Comparison of ENCODE assay signal across 18 cellular contexts in the genomic region with DNA sequence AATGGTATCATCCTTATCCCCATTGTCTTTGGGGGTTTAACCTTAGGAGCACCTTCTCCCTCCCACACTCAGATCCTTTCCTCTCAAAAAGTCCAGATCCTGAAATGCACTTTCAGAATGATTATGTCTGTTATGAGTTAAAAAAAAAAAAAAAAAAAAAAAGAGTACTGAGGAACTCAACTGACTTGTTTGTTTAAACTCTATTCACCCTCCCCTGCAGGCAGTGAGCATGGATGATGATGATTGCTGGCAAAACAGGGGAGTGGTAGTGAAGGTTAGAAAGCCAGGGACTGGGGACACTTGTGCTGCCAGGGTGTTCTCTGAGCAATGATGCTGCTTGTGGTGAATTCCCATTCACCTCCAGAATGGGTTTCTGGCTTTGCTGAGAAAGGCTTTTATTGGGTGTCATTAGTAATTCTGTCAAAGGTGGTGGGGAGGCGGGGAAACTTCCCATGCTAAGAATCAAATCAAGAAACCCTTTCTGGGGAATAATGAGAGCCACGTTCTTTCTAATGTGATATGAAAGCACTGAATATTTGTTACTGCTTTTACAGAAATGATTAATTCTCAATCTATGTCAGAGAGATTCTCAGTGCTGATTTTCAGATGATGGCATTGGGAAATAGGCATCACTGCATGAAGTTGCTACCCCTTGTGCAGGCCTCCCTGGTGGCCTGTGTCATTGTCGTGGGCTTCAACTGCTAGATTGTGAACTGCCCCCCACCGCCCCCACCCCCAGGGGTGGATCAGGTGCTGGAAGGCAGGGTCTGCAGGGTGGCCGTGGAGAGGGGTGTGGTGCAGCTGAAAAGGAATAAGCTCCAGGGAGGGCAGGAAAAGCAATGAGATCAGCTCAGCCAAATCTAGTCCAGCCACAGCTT. TPM values are rescaled to one million over a fixed set of nuclear protein-coding genes. Genes with fewer than 3 reads are reported as not detected.
DNase-seq lines count a peak whose midpoint lies in the region; ATAC-seq and TF ChIP-seq lines count a peak whose summit lies in the region.
"Had no signal": no experiment of that assay in that cellular context is flagged by ENCODE, and none has a peak within 500 bp of the region (broad histone marks: within the 10 kb centered on the region; RNA-seq: fewer than 3 reads in every experiment).

No MANE protein-coding gene starts in this region.

- no peak overlapping the region for H3K4me3 ChIP-seq in GM12864 (ENCODE audit: low read depth, low read length)
- H3K4me3 ChIP-seq: ovary, smooth muscle cell had no signal

- no TSS peak for BruUV-seq in Calu3 (replicated peaks; lab: Mats Ljungman, UMichigan)

- H3K27ac ChIP-seq in substantia nigra (ENCODE audit: low read depth, low read length, poor library complexity, severe bottlenecking), result no peak overlapping the region
- H3K27ac ChIP-seq in RWPE1, result no peak overlapping the region
- H3K27ac ChIP-seq: ovary had no signal

- ATAC-seq in activated T-cell treated with anti-CD3 and anti-CD28 coated beads, Interleukin-2, amount 50 U/mL, for 72 hours (replicated peaks in 1 of 2), result peak; percentile 86

- H3K27ac Mint-ChIP-seq in T-helper 1 cell treated with Interleukin-12 subunit alpha and Interleukin-12 subunit beta and Interleukin-4 antibody, amounts not matched to agents 30 μg/mL and 1 μg/mL, for 36 hours, result peak overlapping the region; percentile 46
- peak overlapping the region; percentile 89 for H3K27ac Mint-ChIP-seq in activated T-cell treated with anti-CD3 and anti-CD28 coated beads, Interleukin-2, amount 50 U/mL, for 72 hours
- H3K27ac Mint-ChIP-seq in Calu3 (ENCODE audit: unreplicated experiment), result no peak overlapping the region
- H3K27ac Mint-ChIP-seq: CD4-positive, alpha-beta memory T cell; mesothelial cell of epicardium had no signal

- CTCF ChIA-PET in Calu3 (lab: Charles Lee) (interaction anchor here (0.6 kb wide), 1 partner anchor 587 kb away, joined by 3 read pairs; no protein-coding TSS in a partner anchor), RWPE1 (lab: Yijun Ruan, JAX) (interaction anchor here (0.8 kb wide), 1 partner anchor 12 kb away, joined by 4 read pairs; no protein-coding TSS in a partner anchor)

- H3K4me1 Mint-ChIP-seq in T-helper 1 cell treated with Interleukin-12 subunit alpha and Interleukin-12 subunit beta and Interleukin-4 antibody, amounts not matched to agents 30 μg/mL and 1 μg/mL, for 36 hours (ENCODE audit: low read depth), result no peaks in the 10 kb centered on the region
- H3K4me1 Mint-ChIP-seq in activated T-cell treated with anti-CD3 and anti-CD28 coated beads, Interleukin-2, amount 50 U/mL, for 72 hours (ENCODE audit: low read depth), result peaks cover 30% of the 10 kb centered on the region
- H3K4me1 Mint-ChIP-seq in Calu3 (ENCODE audit: low read depth, unreplicated experiment), result no peaks in the 10 kb centered on the region
- H3K4me1 Mint-ChIP-seq: CD4-positive, alpha-beta memory T cell had no signal

- POLR2A ChIA-PET in RWPE1 (lab: Yijun Ruan, JAX; ENCODE audit: low non-redundant PET), result no interaction called here

- no peaks in the 10 kb centered on the region for H3K36me3 Mint-ChIP-seq in T-helper 1 cell treated with Interleukin-12 subunit alpha and Interleukin-12 subunit beta and Interleukin-4 antibody, amounts not matched to agents 30 μg/mL and 1 μg/mL, for 36 hours (ENCODE audit: low read depth)
- peaks cover 3 to 5% of the 10 kb centered on the region in 2 donors for H3K36me3 Mint-ChIP-seq in activated T-cell treated with anti-CD3 and anti-CD28 coated beads, Interleukin-2, amount 50 U/mL, for 72 hours (ENCODE audit: insufficient read depth in 2 of 2)
- H3K36me3 Mint-ChIP-seq in Calu3 (ENCODE audit: insufficient read depth, unreplicated experiment), result no peaks in the 10 kb centered on the region
- H3K36me3 Mint-ChIP-seq: CD4-positive, alpha-beta memory T cell; mesothelial cell of epicardium had no signal

- intact Hi-C loops in Calu3 (cut with micrococcal nuclease; ENCODE audit: unreplicated experiment), result no loop called here

- no peak for DNase-seq in T-helper 1 cell
- DNase-seq in GM12864 (ENCODE audit: low read depth), result peak; percentile 43
- peak; percentile 42 to 50 for DNase-seq in activated T-cell treated with anti-CD3 and anti-CD28 coated beads, Interleukin-2, amount 50 U/mL, for 72 hours
- DNase-seq in stimulated activated CD4-positive, alpha-beta T cell treated with anti-CD3 and anti-CD28 coated beads, Interleukin-2, amount 100 ng/mL, for 24 hours, result peak; percentile 41 to 60
- no peak for DNase-seq in substantia nigra (lab: John Stamatoyannopoulos, UW)
- no peak for DNase-seq in Calu3
- DNase-seq in RWPE1 (ENCODE audit: low spot score), result no peak
- DNase-seq: 8988T; CD4-positive, alpha-beta memory T cell; NCI-H1417; NCI-H446 treated with DMSO at 0.1 percent for 48 hours; ovary had no signal

- peaks cover 8% of the 10 kb centered on the region for H3K9me3 Mint-ChIP-seq in T-helper 1 cell treated with Interleukin-12 subunit alpha and Interleukin-12 subunit beta and Interleukin-4 antibody, amounts not matched to agents 30 μg/mL and 1 μg/mL, for 36 hours
- H3K9me3 Mint-ChIP-seq in activated T-cell treated with anti-CD3 and anti-CD28 coated beads, Interleukin-2, amount 50 U/mL, for 72 hours, result peaks cover 3 to 4% of the 10 kb centered on the region in 2 donors
- peaks cover 3% of the 10 kb centered on the region for H3K9me3 Mint-ChIP-seq in Calu3 (ENCODE audit: low read depth, unreplicated experiment)
- H3K9me3 Mint-ChIP-seq: CD4-positive, alpha-beta memory T cell had no signal

- TF ChIP-seq CTCF in GM12864 (IDR thresholded peaks at IDR 0.05; ENCODE audit: low read depth, low read length, missing control alignments) (no peak), Calu3 (IDR thresholded peaks at IDR 0.05; ENCODE audit: unreplicated experiment) (no peak), RWPE1 (conservative IDR thresholded peaks at IDR 0.05; ENCODE audit: low read depth) (no peak)

- peaks cover 4% of the 10 kb centered on the region for H3K27me3 Mint-ChIP-seq in T-helper 1 cell treated with Interleukin-12 subunit alpha and Interleukin-12 subunit beta and Interleukin-4 antibody, amounts not matched to agents 30 μg/mL and 1 μg/mL, for 36 hours (ENCODE audit: low read depth)
- H3K27me3 Mint-ChIP-seq in activated T-cell treated with anti-CD3 and anti-CD28 coated beads, Interleukin-2, amount 50 U/mL, for 72 hours (ENCODE audit: low read depth), result peaks cover 60% of the 10 kb centered on the region
- peaks cover 89% of the 10 kb centered on the region for H3K27me3 Mint-ChIP-seq in Calu3 (ENCODE audit: unreplicated experiment)

- no peak overlapping the region for H3K4me3 Mint-ChIP-seq in T-helper 1 cell treated with Interleukin-12 subunit alpha and Interleukin-12 subunit beta and Interleukin-4 antibody, amounts not matched to agents 30 μg/mL and 1 μg/mL, for 36 hours
- H3K4me3 Mint-ChIP-seq in activated T-cell treated with anti-CD3 and anti-CD28 coated beads, Interleukin-2, amount 50 U/mL, for 72 hours, result peak overlapping the region; percentile 50 to 63
- H3K4me3 Mint-ChIP-seq in Calu3 (ENCODE audit: low read depth, unreplicated experiment), result no peak overlapping the region
- H3K4me3 Mint-ChIP-seq: CD4-positive, alpha-beta memory T cell; mesothelial cell of epicardium had no signal

RNA-seq across cellular contexts. Expression of gene CCL4, which starts 14.1 kb away (rescaled TPM):
- 100 to 1,000 TPM in 1 of 2 donors, 10 to 100 TPM in 1; 63.9 to 200 TPM for total RNA-seq in activated T-cell treated with anti-CD3 and anti-CD28 coated beads, Interleukin-2, amount 50 U/mL, for 72 hours
- total RNA-seq in Calu3 (2022), result not detected in 2 replicates
- total RNA-seq: chondrocyte, H1, mesothelial cell of epicardium had no signal

RNA-seq across cellular contexts. Expression of gene CCL3, which starts 27.8 kb away (rescaled TPM):
- 100 to 1,000 TPM in 1 of 2 donors, 10 to 100 TPM in 1; 79.6 to 336 TPM for total RNA-seq in activated T-cell treated with anti-CD3 and anti-CD28 coated beads, Interleukin-2, amount 50 U/mL, for 72 hours
- total RNA-seq in Calu3 (2022), result not detected in 2 replicates
- total RNA-seq: chondrocyte, H1, mesothelial cell of epicardium had no signal

RNA-seq across cellular contexts. Expression of gene CCL18, which starts 53.7 kb away (rescaled TPM):
- total RNA-seq in activated T-cell treated with anti-CD3 and anti-CD28 coated beads, Interleukin-2, amount 50 U/mL, for 72 hours, result 1 to 10 TPM in 1 of 2 donors, under 1 TPM in 1; 0.48 to 1.5 TPM
- not detected in 2 replicates for total RNA-seq in Calu3 (2022)
- total RNA-seq: CD4-positive, alpha-beta memory T cell; chondrocyte; epithelial cell of proximal tubule; H1; mesothelial cell of epicardium; smooth muscle cell had no signal

RNA-seq across cellular contexts. Expression of gene TBC1D3B, which starts 58.7 kb away (rescaled TPM):
- total RNA-seq in activated T-cell treated with anti-CD3 and anti-CD28 coated beads, Interleukin-2, amount 50 U/mL, for 72 hours, result 10 to 100 TPM; 10.8 to 21.4 TPM
- total RNA-seq in Calu3 (2022), result 71.6 and 73.5 TPM in 2 replicates
- total RNA-seq: epithelial cell of proximal tubule, smooth muscle cell had no signal

Comparison
In these comparisons a context has a peak if more than half of its experiments do, and no peak if none do; other contexts are left out.
1. H3K4me3 Mint-ChIP-seq: peak in activated T-cell treated with anti-CD3 and anti-CD28 coated beads, Interleukin-2, amount 50 U/mL, for 72 hours (2 of 2); none in T-helper 1 cell treated with Interleukin-12 subunit alpha and Interleukin-12 subunit beta and Interleukin-4 antibody, amounts not matched to agents 30 μg/mL and 1 μg/mL, for 36 hours (single experiment) and Calu3 (single experiment).
2. DNase-seq: peak in GM12864 (single experiment), activated T-cell treated with anti-CD3 and anti-CD28 coated beads, Interleukin-2, amount 50 U/mL, for 72 hours (2 of 2) and stimulated activated CD4-positive, alpha-beta T cell treated with anti-CD3 and anti-CD28 coated beads, Interleukin-2, amount 100 ng/mL, for 24 hours (2 of 2); none in T-helper 1 cell (0 of 5), substantia nigra (0 of 49), Calu3 (single experiment) and RWPE1 (single experiment).
3. RNA of gene CCL4, which starts 14.1 kb away (total RNA-seq): 63.9 to 200 TPM in activated T-cell treated with anti-CD3 and anti-CD28 coated beads, Interleukin-2, amount 50 U/mL, for 72 hours; not detected in Calu3; every median in the first group is over 10 times any median in the second.
4. RNA of gene CCL3, which starts 27.8 kb away (total RNA-seq): 79.6 to 336 TPM in activated T-cell treated with anti-CD3 and anti-CD28 coated beads, Interleukin-2, amount 50 U/mL, for 72 hours; not detected in Calu3; every median in the first group is over 10 times any median in the second.